18 cellular contexts compared by ENCODE assay signal in the genomic region with DNA sequence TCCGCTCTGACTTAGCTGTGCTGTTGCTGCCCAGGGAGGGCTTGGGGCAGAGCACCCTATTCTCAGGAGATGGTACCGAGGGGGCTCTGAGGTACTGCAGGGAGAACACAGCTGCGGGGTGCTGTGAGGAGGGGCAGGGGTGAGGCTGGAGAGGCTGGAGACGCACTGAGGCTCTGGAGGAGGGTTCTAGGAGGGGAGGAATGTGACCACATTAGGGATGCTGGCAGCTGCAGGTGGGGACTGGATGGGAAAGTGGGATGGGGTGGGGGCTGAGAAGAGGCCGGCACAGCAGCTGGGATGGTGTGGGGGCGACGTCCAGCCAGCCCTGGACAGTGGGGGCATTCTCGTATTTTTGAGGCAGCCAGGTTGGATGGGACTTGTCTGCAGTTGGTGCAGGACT. TPM values are rescaled to one million over a fixed set of nuclear protein-coding genes. Genes with fewer than 3 reads are reported as not detected.
DNase-seq lines count a peak whose midpoint lies in the region; ATAC-seq and TF ChIP-seq lines count a peak whose summit lies in the region.
"Had no signal": no experiment of that assay in that cellular context is flagged by ENCODE, and none has a peak within 500 bp of the region (broad histone marks: within the 10 kb centered on the region; RNA-seq: fewer than 3 reads in every experiment).

No MANE protein-coding gene starts in this region.

- no peak overlapping the region for H2BK20ac ChIP-seq in IMR-90 (ENCODE audit: low read depth, low read length)

- no peak overlapping the region for H3K18ac ChIP-seq in IMR-90 (ENCODE audit: low read depth, low read length)

- H3K23ac ChIP-seq in IMR-90 (ENCODE audit: low read depth, low read length) = no peak overlapping the region

- H2AK5ac ChIP-seq in IMR-90 (ENCODE audit: low read depth, low read length) = peak overlapping the region; percentile 33; the same call in 1 of the 2 replicates

- H4K20me1 ChIP-seq in IMR-90 (ENCODE audit: insufficient read depth, low read length) (peaks cover 90% of the 10 kb centered on the region), neural progenitor cell (ENCODE audit: low read depth) (peaks cover 6% of the 10 kb centered on the region)

- peaks cover 26% of the 10 kb centered on the region for H3K9me1 ChIP-seq in IMR-90 (ENCODE audit: insufficient read depth, low read length)

- BruUV-seq in A673 (replicated peaks; lab: Mats Ljungman, UMichigan) (no TSS peak), IMR-90 (replicated peaks; lab: Mats Ljungman, UMichigan) (no TSS peak)

- ATAC-seq in IMR-90 (ENCODE audit: low read depth) (no peak), foreskin keratinocyte (no peak)
- ATAC-seq: CD8-positive, alpha-beta T cell; stimulated activated memory B cell treated with anti-CD40 and anti-IgM and Interleukin-4, amounts not matched to agents 10 μg/mL and 1 μg/mL and 100 μg/mL, for 72 hours had no signal

- no peak overlapping the region; a peak in 1 of 4 replicates for H4K8ac ChIP-seq in IMR-90 (ENCODE audit: low read depth in 2 of 2, low read length in 2 of 2)

- no peak overlapping the region for H3K56ac ChIP-seq in IMR-90 (ENCODE audit: extremely low read depth, insufficient read depth, low read length)

- no peak overlapping the region for H2BK120ac ChIP-seq in IMR-90 (ENCODE audit: low read depth, low read length)

- H2AFZ ChIP-seq in IMR-90 (replicated peaks; ENCODE audit: low read length, poor library complexity) = peak overlapping the region; percentile 8
- no peak overlapping the region for H2AFZ ChIP-seq in neural progenitor cell (replicated peaks)

- no peak overlapping the region for H3K4me3 Mint-ChIP-seq in endodermal cell
- peak overlapping the region; percentile 41 for H3K4me3 Mint-ChIP-seq in neural progenitor cell
- H3K4me3 Mint-ChIP-seq: CD8-positive, alpha-beta T cell; stimulated activated memory B cell treated with anti-CD40 and anti-IgM and Interleukin-4, amounts not matched to agents 10 μg/mL and 1 μg/mL and 100 μg/mL, for 72 hours had no signal

- H3K4me1 Mint-ChIP-seq in endodermal cell = peaks cover 12% of the 10 kb centered on the region
- H3K4me1 Mint-ChIP-seq in neural progenitor cell = peaks cover 37% of the 10 kb centered on the region

- H3K27ac ChIP-seq in A673 (ENCODE audit: low read depth, low read length, poor library complexity, severe bottlenecking) = peak overlapping the region; percentile 65
- no peak overlapping the region for H3K27ac ChIP-seq in IMR-90 (ENCODE audit: insufficient read depth, low read length)
- H3K27ac ChIP-seq in endodermal cell (ENCODE audit: low read depth, low read length) = no peak overlapping the region
- H3K27ac ChIP-seq in neural progenitor cell = peak overlapping the region; percentile 37
- H3K27ac ChIP-seq in WERI-Rb-1 = no peak overlapping the region
- no peak overlapping the region for H3K27ac ChIP-seq in foreskin keratinocyte

- peaks cover 34 to 97% of the 10 kb centered on the region in 2 experiments for H3K79me1 ChIP-seq in IMR-90 (ENCODE audit: low read depth in 1 of 2, low read length in 2 of 2)

- H3K9ac ChIP-seq in IMR-90 (ENCODE audit: low read depth, low read length) (no peak overlapping the region), endodermal cell (ENCODE audit: extremely low read depth, low read length, poor library complexity, severe bottlenecking) (no peak overlapping the region), neural progenitor cell (no peak overlapping the region)

- H3K27me3 ChIP-seq in A673 (replicated peaks; ENCODE audit: insufficient read depth, low read depth, low read length, poor library complexity) (no peaks in the 10 kb centered on the region), IMR-90 (ENCODE audit: control insufficient read depth, insufficient read depth, low read length) (no peaks in the 10 kb centered on the region), endodermal cell (ENCODE audit: control insufficient read depth, insufficient read depth, low read length, poor library complexity, severe bottlenecking) (no peaks in the 10 kb centered on the region), neural progenitor cell (no peaks in the 10 kb centered on the region), WERI-Rb-1 (ENCODE audit: insufficient read depth, low read depth, severe bottlenecking) (no peaks in the 10 kb centered on the region), foreskin keratinocyte (no peaks in the 10 kb centered on the region)

- H3K4me2 ChIP-seq in IMR-90 (ENCODE audit: low read depth, low read length) = no peak overlapping the region
- peak overlapping the region; percentile 52 for H3K4me2 ChIP-seq in neural progenitor cell

- H3K27me3 Mint-ChIP-seq in endodermal cell (ENCODE audit: insufficient read depth) = no peaks in the 10 kb centered on the region
- peaks cover 2% of the 10 kb centered on the region for H3K27me3 Mint-ChIP-seq in neural progenitor cell (ENCODE audit: insufficient read depth, low read depth)

- dilution Hi-C loops in IMR-90 (cut with HindIII; ENCODE audit: low sequenced_read_pairs, unreplicated experiment) = no loop called here

- DNase-seq in A673 (ENCODE audit: low spot score) = no peak
- no peak for DNase-seq in IMR-90
- no peak for DNase-seq in endodermal cell
- peak; percentile 41 for DNase-seq in neural progenitor cell (ENCODE audit: low spot score)
- DNase-seq in NCI-H1436 (lab: John Stamatoyannopoulos, UW) = no peak
- no peak for DNase-seq in WERI-Rb-1
- no peak for DNase-seq in foreskin keratinocyte
- DNase-seq in activated T-cell treated with anti-CD3 and anti-CD28 coated beads, Interleukin-2, amount 50 U/mL, for 1 hour = no peak
- DNase-seq: activated effector memory CD4-positive, alpha-beta T cell treated with Interleukin-2 at 50 U/mL for 16 hours; cerebellar nuclear complex; kidney glomerular epithelial cell; NCI-H2081 treated with DMSO at 0.1 percent for 48 hours; NCI-H69; SIG-M5; stimulated activated CD4-positive, alpha-beta T cell treated with anti-CD3 and anti-CD28 coated beads, Interleukin-15, amount 100 ng/mL, for 24 hours had no signal

- POLR2A ChIA-PET in A673 (lab: Charles Lee; ENCODE audit: low non-redundant PET) = no interaction called here
- POLR2A ChIA-PET in IMR-90 (lab: Charles Lee; ENCODE audit: unreplicated experiment) = no interaction called here

- H3K36me3 Mint-ChIP-seq in endodermal cell (ENCODE audit: low read depth) (no peaks in the 10 kb centered on the region), neural progenitor cell (no peaks in the 10 kb centered on the region)
- H3K36me3 Mint-ChIP-seq: CD8-positive, alpha-beta T cell; stimulated activated memory B cell treated with anti-CD40 and anti-IgM and Interleukin-4, amounts not matched to agents 10 μg/mL and 1 μg/mL and 100 μg/mL, for 72 hours had no signal

- H3K4ac ChIP-seq in IMR-90 (ENCODE audit: low read depth, low read length) = no peak overlapping the region

- no peak overlapping the region for H2BK5ac ChIP-seq in IMR-90 (ENCODE audit: low read depth, low read length, poor library complexity, severe bottlenecking)

- CTCF ChIA-PET in A673 (lab: Charles Lee) = interaction anchor here (0.6 kb wide), 1 partner anchor 52 kb away, joined by 6 read pairs; no protein-coding TSS in a partner anchor
- CTCF ChIA-PET in IMR-90 (lab: Yijun Ruan, JAX) = interaction anchor here (1.0 kb wide), 1 partner anchor 37 kb away, joined by 3 read pairs; no protein-coding TSS in a partner anchor

- H3K27ac Mint-ChIP-seq in endodermal cell (peak overlapping the region; percentile 75), neural progenitor cell (peak overlapping the region; percentile 81)
- H3K27ac Mint-ChIP-seq: CD8-positive, alpha-beta T cell had no signal

- intact Hi-C loops in A673 (cut with micrococcal nuclease; ENCODE audit: unreplicated experiment) = no loop called here
- intact Hi-C loops in IMR-90 (cut with micrococcal nuclease) = no loop called here

- H3K9me3 ChIP-seq in A673 (ENCODE audit: low read depth, low read length, poor library complexity, severe bottlenecking) = no peaks in the 10 kb centered on the region
- H3K9me3 ChIP-seq in IMR-90 (ENCODE audit: control insufficient read depth, insufficient read depth, low read length) = no peaks in the 10 kb centered on the region
- no peaks in the 10 kb centered on the region for H3K9me3 ChIP-seq in endodermal cell (ENCODE audit: control insufficient read depth, low read length)
- H3K9me3 ChIP-seq in neural progenitor cell (ENCODE audit: low read depth) = no peaks in the 10 kb centered on the region
- H3K9me3 ChIP-seq in WERI-Rb-1 (ENCODE audit: severe bottlenecking) = no peaks in the 10 kb centered on the region

- H3K14ac ChIP-seq in IMR-90 (replicated peaks; ENCODE audit: low read depth, low read length) = no peak overlapping the region

- TF ChIP-seq CTCF in A673 (conservative IDR thresholded peaks at IDR 0.05; ENCODE audit: low read depth, low read length) (no peak), IMR-90 (conservative IDR thresholded peaks at IDR 0.05; ENCODE audit: low read depth, low read length) (no peak), endodermal cell (conservative IDR thresholded peaks at IDR 0.05) (no peak), neural progenitor cell (IDR thresholded peaks at IDR 0.05) (no peak), WERI-Rb-1 (IDR thresholded peaks at IDR 0.05; ENCODE audit: low read depth, low read length) (no peak), foreskin keratinocyte (conservative IDR thresholded peaks at IDR 0.05) (no peak)

- TF ChIP-seq RAD21 in IMR-90 (IDR thresholded peaks at IDR 0.05; ENCODE audit: low read length) = no peak

- H3K4me3 ChIP-seq in A673 (ENCODE audit: low read depth, low read length, poor library complexity, severe bottlenecking) (no peak overlapping the region), IMR-90 (ENCODE audit: insufficient read depth, low read depth, low read length) (no peak overlapping the region), endodermal cell (ENCODE audit: low read length) (no peak overlapping the region), neural progenitor cell (no peak overlapping the region), WERI-Rb-1 (ENCODE audit: low read depth, low read length) (no peak overlapping the region)

- in situ Hi-C loops in IMR-90 (cut with MboI; ENCODE audit: low sequenced_read_pairs) = no loop called here

- peak overlapping the region; percentile 48 for H2AK9ac ChIP-seq in IMR-90 (replicated peaks; ENCODE audit: low read depth, low read length, poor library complexity)

- no peak overlapping the region for H4K5ac ChIP-seq in IMR-90 (ENCODE audit: low read depth, low read length)

- H2BK15ac ChIP-seq in IMR-90 (ENCODE audit: low read depth, low read length) = no peak overlapping the region

- H3K79me2 ChIP-seq in neural progenitor cell (ENCODE audit: low read depth) = peaks cover 60% of the 10 kb centered on the region

- 53% methylated on average over 3 of the region's 8 CpGs; no CpG with 5 or more reads in 1 of the 2 experiments for WGBS in IMR-90 (ENCODE audit: extremely low coverage in 2 of 2, insufficient read length in 1 of 2), 2 experiments
- WGBS in endodermal cell (ENCODE audit: insufficient coverage in 1 of 2, insufficient read length in 1 of 2), 2 experiments = 83% methylated on average over 5 to 8 of the region's 8 CpGs

- H3K9me3 Mint-ChIP-seq in endodermal cell (no peaks in the 10 kb centered on the region), neural progenitor cell (no peaks in the 10 kb centered on the region)
- H3K9me3 Mint-ChIP-seq: CD8-positive, alpha-beta T cell; stimulated activated memory B cell treated with anti-CD40 and anti-IgM and Interleukin-4, amounts not matched to agents 10 μg/mL and 1 μg/mL and 100 μg/mL, for 72 hours had no signal

- no peak overlapping the region for H4K91ac ChIP-seq in IMR-90 (ENCODE audit: insufficient read depth, low read depth, low read length)

- H3F3A ChIP-seq in neural progenitor cell (ENCODE audit: low read depth) = peaks cover 8% of the 10 kb centered on the region

- TF ChIP-seq POLR2A in IMR-90 (IDR thresholded peaks at IDR 0.05; ENCODE audit: low read depth, low read length) = no peak

- no peaks in the 10 kb centered on the region for H3K36me3 ChIP-seq in A673 (ENCODE audit: insufficient read depth, low read length, poor library complexity, severe bottlenecking)
- H3K36me3 ChIP-seq in IMR-90 (ENCODE audit: control insufficient read depth, insufficient read depth, low read length) = no peaks in the 10 kb centered on the region
- no peaks in the 10 kb centered on the region for H3K36me3 ChIP-seq in endodermal cell (ENCODE audit: control insufficient read depth, insufficient read depth, low read length)
- H3K36me3 ChIP-seq in neural progenitor cell = no peaks in the 10 kb centered on the region
- H3K36me3 ChIP-seq in WERI-Rb-1 = peaks cover 10% of the 10 kb centered on the region

- H3K4me1 ChIP-seq in A673 (ENCODE audit: insufficient read depth, low read length, poor library complexity, severe bottlenecking) (peaks cover 43% of the 10 kb centered on the region), IMR-90 (ENCODE audit: control insufficient read depth, insufficient read depth, low read length) (peaks cover 30% of the 10 kb centered on the region), endodermal cell (ENCODE audit: control insufficient read depth, insufficient read depth, low read length) (no peaks in the 10 kb centered on the region), neural progenitor cell (peaks cover 25% of the 10 kb centered on the region), foreskin keratinocyte (peaks cover 12% of the 10 kb centered on the region)

RNA-seq across cellular contexts. Expression of gene NCS1, which starts 20.9 kb away (rescaled TPM):
- total RNA-seq in A673 (2021) = 58.6 and 58.8 TPM in 2 replicates
- 35.8 and 41.0 TPM in 2 replicates for total RNA-seq in IMR-90 (2012; rRNA removed)
- polyA plus RNA-seq in IMR-90 (2012; rRNA removed) = 60.5 and 68.9 TPM in 2 replicates
- polyA plus RNA-seq in IMR-90 (2012; cell fraction: cytosol; rRNA removed) = 45.5 and 54.7 TPM in 2 replicates
- polyA plus RNA-seq in IMR-90 (2012; cell fraction: nucleus; rRNA removed; ENCODE audit: low replicate concordance) = 36.7 and 43.5 TPM in 2 replicates
- total RNA-seq in endodermal cell = 10 to 100 TPM; 40.6 to 47.7 TPM
- 26.5 TPM for polyA plus RNA-seq in endodermal cell (2013, experiment 1 of 2)
- polyA plus RNA-seq in endodermal cell (2013, experiment 2 of 2) = 28.0 TPM
- total RNA-seq in neural progenitor cell (ENCODE audit: low replicate concordance) = 16.0 and 28.5 TPM in 2 replicates
- total RNA-seq in foreskin keratinocyte = 44.0 and 44.7 TPM in 2 replicates
- 36.2 and 39.1 TPM in 2 replicates for polyA plus RNA-seq in foreskin keratinocyte
- total RNA-seq: OCI-LY7 had no signal

Comparison
In these comparisons a context has a peak if more than half of its experiments do, and no peak if none do; other contexts are left out.
1. H3K27ac ChIP-seq: peak in A673 (single experiment) and neural progenitor cell (single experiment); none in IMR-90 (single experiment), endodermal cell (single experiment), WERI-Rb-1 (single experiment) and foreskin keratinocyte (single experiment).